In the genomic region with DNA sequence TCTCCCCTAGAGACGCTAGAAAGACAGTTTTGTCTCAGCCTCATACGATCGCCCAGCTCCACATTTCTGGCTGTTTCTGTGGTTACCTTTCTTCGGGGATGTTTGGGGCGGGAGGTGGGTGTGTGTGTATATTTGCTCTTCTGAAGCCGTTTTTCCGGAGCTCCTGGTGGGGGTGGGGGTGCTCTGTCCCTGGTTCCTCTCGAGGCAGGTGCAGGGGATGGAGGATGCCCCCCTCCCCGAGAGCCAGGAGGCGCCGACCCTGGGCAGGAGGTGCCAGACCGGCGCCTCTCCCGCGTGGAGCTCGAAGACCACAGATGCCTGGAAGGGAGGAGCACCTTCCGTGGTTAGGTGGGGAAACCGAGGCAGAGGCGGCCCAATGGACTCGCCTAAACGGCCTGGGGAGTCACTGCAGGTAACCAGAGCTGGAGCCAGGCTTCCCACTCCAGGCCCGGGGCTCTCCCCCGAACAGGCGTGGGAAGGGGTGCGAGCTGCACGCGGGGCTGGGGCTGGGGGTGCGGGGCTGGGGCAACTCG, we compare ENCODE assay signal across 1 cellular context.
TF ChIP-seq lines count a peak whose summit lies in the region.

No MANE protein-coding gene starts in this region.

TF ChIP-seq in HepG2, 621 proteins besides CTCF, POLR2A, EP300 and RAD21 (continues in another document):
- TF ChIP-seq ZNF501 (CRISPR knock-in tag; IDR thresholded peaks at IDR 0.05) (no peak), ZNF138 (CRISPR knock-in tag; IDR thresholded peaks at IDR 0.05; ENCODE audit: low read depth) (no peak), ZNF543 (CRISPR knock-in tag; IDR thresholded peaks at IDR 0.05) (no peak), ZNF562 (CRISPR knock-in tag; IDR thresholded peaks at IDR 0.05; ENCODE audit: borderline replicate concordance) (no peak), PAX8 (CRISPR knock-in tag; IDR thresholded peaks at IDR 0.05; ENCODE audit: borderline replicate concordance) (0 out of 2 replicates have a peak, but pooled peaks have one; percentile 41), RARG (CRISPR knock-in tag; IDR thresholded peaks at IDR 0.05; ENCODE audit: low read depth) (no peak), GABPA (IDR thresholded peaks at IDR 0.05; ENCODE audit: low read depth, low read length) (no peak), GABPA (CRISPR knock-in tag; IDR thresholded peaks at IDR 0.05; ENCODE audit: low read depth) (no peak; the same call in 1 of the 2 replicates), FOSL2 (CRISPR knock-in tag; IDR thresholded peaks at IDR 0.05) (no peak; the same call in 1 of the 2 replicates), ZEB1 (IDR thresholded peaks at IDR 0.05; ENCODE audit: insufficient replicate concordance, low read depth) (peak; percentile 78), GATAD1 (CRISPR knock-in tag; IDR thresholded peaks at IDR 0.05) (peak; percentile 9; the same call in 1 of the 2 replicates), PPARG (CRISPR knock-in tag; conservative IDR thresholded peaks at IDR 0.05) (no peak), ARNT (IDR thresholded peaks at IDR 0.05) (no peak), SPEN (CRISPR knock-in tag; IDR thresholded peaks at IDR 0.05; ENCODE audit: low read depth) (no peak), RBM39 (IDR thresholded peaks at IDR 0.05; ENCODE audit: low read depth, low read length, poor library complexity, severe bottlenecking) (peak; percentile 19), NAIF1 (CRISPR knock-in tag; IDR thresholded peaks at IDR 0.05; ENCODE audit: borderline replicate concordance) (no peak), ZNF558 (CRISPR knock-in tag; IDR thresholded peaks at IDR 0.05; ENCODE audit: borderline replicate concordance) (no peak), ZNF205 (CRISPR knock-in tag; IDR thresholded peaks at IDR 0.05) (no peak), IKZF4 (CRISPR knock-in tag; IDR thresholded peaks at IDR 0.05; ENCODE audit: borderline replicate concordance, low read depth, not compliant biosample characterization) (peak; percentile 32), KLF11 (CRISPR knock-in tag; IDR thresholded peaks at IDR 0.05) (no peak), RBAK (CRISPR knock-in tag; IDR thresholded peaks at IDR 0.05) (no peak), ZNF547 (CRISPR knock-in tag; IDR thresholded peaks at IDR 0.05) (peak; percentile 21; the same call in 1 of the 2 replicates), NR2F1 (CRISPR knock-in tag; IDR thresholded peaks at IDR 0.05) (no peak), REPIN1 (CRISPR knock-in tag; IDR thresholded peaks at IDR 0.05; ENCODE audit: borderline replicate concordance, low read depth) (peak; percentile 9; the same call in 1 of the 2 replicates), TCF7 (IDR thresholded peaks at IDR 0.05; ENCODE audit: low read depth) (no peak), ZZZ3 (CRISPR knock-in tag; IDR thresholded peaks at IDR 0.05; ENCODE audit: borderline replicate concordance) (no peak; the same call in 1 of the 2 replicates), ZSCAN22 (CRISPR knock-in tag; IDR thresholded peaks at IDR 0.05) (no peak), KLF12 (CRISPR knock-in tag; IDR thresholded peaks at IDR 0.05; ENCODE audit: borderline replicate concordance) (no peak; the same call in 1 of the 2 replicates), FIP1L1 (IDR thresholded peaks at IDR 0.05; ENCODE audit: borderline replicate concordance, insufficient read depth, low read depth, low read length) (no peak), ZSCAN21 (CRISPR knock-in tag; IDR thresholded peaks at IDR 0.05; ENCODE audit: borderline replicate concordance) (no peak; the same call in 1 of the 2 replicates), ZNF484 (CRISPR knock-in tag; IDR thresholded peaks at IDR 0.05; ENCODE audit: borderline replicate concordance, low read depth) (no peak; the same call in 1 of the 2 replicates), NBN (conservative IDR thresholded peaks at IDR 0.05) (no peak)
- TF ChIP-seq, protein P1, sequence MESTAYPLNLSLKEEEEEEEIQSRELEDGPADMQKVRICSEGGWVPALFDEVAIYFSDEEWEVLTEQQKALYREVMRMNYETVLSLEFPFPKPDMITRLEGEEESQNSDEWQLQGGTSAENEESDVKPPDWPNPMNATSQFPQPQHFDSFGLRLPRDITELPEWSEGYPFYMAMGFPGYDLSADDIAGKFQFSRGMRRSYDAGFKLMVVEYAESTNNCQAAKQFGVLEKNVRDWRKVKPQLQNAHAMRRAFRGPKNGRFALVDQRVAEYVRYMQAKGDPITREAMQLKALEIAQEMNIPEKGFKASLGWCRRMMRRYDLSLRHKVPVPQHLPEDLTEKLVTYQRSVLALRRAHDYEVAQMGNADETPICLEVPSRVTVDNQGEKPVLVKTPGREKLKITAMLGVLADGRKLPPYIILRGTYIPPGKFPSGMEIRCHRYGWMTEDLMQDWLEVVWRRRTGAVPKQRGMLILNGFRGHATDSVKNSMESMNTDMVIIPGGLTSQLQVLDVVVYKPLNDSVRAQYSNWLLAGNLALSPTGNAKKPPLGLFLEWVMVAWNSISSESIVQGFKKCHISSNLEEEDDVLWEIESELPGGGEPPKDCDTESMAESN (CRISPR knock-in tag; conservative IDR thresholded peaks at IDR 0.05) = peak; percentile 23
- TF ChIP-seq, protein P2, sequence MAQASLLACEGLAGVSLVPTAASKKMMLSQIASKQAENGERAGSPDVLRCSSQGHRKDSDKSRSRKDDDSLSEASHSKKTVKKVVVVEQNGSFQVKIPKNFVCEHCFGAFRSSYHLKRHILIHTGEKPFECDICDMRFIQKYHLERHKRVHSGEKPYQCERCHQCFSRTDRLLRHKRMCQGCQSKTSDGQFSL (CRISPR knock-in tag; IDR thresholded peaks at IDR 0.05) = peak; percentile 70; the same call in 1 of the 2 replicates
- TF ChIP-seq, protein P3, sequence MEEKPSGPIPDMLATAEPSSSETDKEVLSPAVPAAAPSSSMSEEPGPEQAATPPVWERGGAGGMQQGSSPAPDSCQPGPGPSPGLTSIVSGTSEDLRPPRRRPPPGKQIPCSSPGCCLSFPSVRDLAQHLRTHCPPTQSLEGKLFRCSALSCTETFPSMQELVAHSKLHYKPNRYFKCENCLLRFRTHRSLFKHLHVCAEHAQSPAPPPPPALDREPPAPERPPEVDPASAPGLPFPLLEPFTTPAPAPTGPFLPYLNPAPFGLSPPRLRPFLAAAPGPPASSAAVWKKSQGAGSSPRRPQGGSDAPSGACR (CRISPR knock-in tag; IDR thresholded peaks at IDR 0.05) = no peak; the same call in none of the 2 replicates
- TF ChIP-seq, protein P4, sequence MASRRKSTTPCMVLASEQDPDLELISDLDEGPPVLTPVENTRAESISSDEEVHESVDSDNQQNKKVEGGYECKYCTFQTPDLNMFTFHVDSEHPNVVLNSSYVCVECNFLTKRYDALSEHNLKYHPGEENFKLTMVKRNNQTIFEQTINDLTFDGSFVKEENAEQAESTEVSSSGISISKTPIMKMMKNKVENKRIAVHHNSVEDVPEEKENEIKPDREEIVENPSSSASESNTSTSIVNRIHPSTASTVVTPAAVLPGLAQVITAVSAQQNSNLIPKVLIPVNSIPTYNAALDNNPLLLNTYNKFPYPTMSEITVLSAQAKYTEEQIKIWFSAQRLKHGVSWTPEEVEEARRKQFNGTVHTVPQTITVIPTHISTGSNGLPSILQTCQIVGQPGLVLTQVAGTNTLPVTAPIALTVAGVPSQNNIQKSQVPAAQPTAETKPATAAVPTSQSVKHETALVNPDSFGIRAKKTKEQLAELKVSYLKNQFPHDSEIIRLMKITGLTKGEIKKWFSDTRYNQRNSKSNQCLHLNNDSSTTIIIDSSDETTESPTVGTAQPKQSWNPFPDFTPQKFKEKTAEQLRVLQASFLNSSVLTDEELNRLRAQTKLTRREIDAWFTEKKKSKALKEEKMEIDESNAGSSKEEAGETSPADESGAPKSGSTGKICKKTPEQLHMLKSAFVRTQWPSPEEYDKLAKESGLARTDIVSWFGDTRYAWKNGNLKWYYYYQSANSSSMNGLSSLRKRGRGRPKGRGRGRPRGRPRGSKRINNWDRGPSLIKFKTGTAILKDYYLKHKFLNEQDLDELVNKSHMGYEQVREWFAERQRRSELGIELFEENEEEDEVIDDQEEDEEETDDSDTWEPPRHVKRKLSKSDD (CRISPR knock-in tag; IDR thresholded peaks at IDR 0.05; ENCODE audit: low read depth) = no peak
- TF ChIP-seq, protein P5, sequence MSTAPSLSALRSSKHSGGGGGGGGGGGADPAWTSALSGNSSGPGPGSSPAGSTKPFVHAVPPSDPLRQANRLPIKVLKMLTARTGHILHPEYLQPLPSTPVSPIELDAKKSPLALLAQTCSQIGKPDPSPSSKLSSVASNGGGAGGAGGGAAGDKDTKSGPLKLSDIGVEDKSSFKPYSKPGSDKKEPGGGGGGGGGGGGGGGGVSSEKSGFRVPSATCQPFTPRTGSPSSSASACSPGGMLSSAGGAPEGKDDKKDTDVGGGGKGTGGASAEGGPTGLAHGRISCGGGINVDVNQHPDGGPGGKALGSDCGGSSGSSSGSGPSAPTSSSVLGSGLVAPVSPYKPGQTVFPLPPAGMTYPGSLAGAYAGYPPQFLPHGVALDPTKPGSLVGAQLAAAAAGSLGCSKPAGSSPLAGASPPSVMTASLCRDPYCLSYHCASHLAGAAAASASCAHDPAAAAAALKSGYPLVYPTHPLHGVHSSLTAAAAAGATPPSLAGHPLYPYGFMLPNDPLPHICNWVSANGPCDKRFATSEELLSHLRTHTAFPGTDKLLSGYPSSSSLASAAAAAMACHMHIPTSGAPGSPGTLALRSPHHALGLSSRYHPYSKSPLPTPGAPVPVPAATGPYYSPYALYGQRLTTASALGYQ (CRISPR knock-in tag; IDR thresholded peaks at IDR 0.05) = 0 out of 2 replicates have a peak, but pooled peaks have one; percentile 9
- TF ChIP-seq, protein P6, sequence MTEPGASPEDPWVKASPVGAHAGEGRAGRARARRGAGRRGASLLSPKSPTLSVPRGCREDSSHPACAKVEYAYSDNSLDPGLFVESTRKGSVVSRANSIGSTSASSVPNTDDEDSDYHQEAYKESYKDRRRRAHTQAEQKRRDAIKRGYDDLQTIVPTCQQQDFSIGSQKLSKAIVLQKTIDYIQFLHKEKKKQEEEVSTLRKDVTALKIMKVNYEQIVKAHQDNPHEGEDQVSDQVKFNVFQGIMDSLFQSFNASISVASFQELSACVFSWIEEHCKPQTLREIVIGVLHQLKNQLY (CRISPR knock-in tag; IDR thresholded peaks at IDR 0.05) = no peak
- TF ChIP-seq, protein P7, sequence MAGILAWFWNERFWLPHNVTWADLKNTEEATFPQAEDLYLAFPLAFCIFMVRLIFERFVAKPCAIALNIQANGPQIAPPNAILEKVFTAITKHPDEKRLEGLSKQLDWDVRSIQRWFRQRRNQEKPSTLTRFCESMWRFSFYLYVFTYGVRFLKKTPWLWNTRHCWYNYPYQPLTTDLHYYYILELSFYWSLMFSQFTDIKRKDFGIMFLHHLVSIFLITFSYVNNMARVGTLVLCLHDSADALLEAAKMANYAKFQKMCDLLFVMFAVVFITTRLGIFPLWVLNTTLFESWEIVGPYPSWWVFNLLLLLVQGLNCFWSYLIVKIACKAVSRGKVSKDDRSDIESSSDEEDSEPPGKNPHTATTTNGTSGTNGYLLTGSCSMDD (CRISPR knock-in tag; IDR thresholded peaks at IDR 0.05) = no peak
- TF ChIP-seq, protein P8, sequence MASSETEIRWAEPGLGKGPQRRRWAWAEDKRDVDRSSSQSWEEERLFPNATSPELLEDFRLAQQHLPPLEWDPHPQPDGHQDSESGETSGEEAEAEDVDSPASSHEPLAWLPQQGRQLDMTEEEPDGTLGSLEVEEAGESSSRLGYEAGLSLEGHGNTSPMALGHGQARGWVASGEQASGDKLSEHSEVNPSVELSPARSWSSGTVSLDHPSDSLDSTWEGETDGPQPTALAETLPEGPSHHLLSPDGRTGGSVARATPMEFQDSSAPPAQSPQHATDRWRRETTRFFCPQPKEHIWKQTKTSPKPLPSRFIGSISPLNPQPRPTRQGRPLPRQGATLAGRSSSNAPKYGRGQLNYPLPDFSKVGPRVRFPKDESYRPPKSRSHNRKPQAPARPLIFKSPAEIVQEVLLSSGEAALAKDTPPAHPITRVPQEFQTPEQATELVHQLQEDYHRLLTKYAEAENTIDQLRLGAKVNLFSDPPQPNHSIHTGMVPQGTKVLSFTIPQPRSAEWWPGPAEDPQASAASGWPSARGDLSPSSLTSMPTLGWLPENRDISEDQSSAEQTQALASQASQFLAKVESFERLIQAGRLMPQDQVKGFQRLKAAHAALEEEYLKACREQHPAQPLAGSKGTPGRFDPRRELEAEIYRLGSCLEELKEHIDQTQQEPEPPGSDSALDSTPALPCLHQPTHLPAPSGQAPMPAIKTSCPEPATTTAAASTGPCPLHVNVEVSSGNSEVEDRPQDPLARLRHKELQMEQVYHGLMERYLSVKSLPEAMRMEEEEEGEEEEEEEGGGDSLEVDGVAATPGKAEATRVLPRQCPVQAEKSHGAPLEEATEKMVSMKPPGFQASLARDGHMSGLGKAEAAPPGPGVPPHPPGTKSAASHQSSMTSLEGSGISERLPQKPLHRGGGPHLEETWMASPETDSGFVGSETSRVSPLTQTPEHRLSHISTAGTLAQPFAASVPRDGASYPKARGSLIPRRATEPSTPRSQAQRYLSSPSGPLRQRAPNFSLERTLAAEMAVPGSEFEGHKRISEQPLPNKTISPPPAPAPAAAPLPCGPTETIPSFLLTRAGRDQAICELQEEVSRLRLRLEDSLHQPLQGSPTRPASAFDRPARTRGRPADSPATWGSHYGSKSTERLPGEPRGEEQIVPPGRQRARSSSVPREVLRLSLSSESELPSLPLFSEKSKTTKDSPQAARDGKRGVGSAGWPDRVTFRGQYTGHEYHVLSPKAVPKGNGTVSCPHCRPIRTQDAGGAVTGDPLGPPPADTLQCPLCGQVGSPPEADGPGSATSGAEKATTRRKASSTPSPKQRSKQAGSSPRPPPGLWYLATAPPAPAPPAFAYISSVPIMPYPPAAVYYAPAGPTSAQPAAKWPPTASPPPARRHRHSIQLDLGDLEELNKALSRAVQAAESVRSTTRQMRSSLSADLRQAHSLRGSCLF (CRISPR knock-in tag; IDR thresholded peaks at IDR 0.05; ENCODE audit: borderline replicate concordance) = no peak
- TF ChIP-seq, protein P9, sequence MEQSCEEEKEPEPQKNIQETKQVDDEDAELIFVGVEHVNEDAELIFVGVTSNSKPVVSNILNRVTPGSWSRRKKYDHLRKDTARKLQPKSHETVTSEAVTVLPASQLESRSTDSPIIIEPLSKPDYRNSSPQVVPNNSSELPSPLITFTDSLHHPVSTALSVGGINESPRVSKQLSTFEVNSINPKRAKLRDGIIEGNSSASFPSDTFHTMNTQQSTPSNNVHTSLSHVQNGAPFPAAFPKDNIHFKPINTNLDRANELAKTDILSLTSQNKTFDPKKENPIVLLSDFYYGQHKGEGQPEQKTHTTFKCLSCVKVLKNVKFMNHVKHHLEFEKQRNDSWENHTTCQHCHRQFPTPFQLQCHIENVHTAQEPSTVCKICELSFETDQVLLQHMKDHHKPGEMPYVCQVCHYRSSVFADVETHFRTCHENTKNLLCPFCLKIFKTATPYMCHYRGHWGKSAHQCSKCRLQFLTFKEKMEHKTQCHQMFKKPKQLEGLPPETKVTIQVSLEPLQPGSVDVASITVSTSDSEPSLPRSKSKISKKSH (CRISPR knock-in tag; IDR thresholded peaks at IDR 0.05; ENCODE audit: borderline replicate concordance) = 0 out of 2 replicates have a peak, but pooled peaks have one; percentile 3
- TF ChIP-seq, protein P10, sequence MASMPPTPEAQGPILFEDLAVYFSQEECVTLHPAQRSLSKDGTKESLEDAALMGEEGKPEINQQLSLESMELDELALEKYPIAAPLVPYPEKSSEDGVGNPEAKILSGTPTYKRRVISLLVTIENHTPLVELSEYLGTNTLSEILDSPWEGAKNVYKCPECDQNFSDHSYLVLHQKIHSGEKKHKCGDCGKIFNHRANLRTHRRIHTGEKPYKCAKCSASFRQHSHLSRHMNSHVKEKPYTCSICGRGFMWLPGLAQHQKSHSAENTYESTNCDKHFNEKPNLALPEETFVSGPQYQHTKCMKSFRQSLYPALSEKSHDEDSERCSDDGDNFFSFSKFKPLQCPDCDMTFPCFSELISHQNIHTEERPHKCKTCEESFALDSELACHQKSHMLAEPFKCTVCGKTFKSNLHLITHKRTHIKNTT (CRISPR knock-in tag; IDR thresholded peaks at IDR 0.05) = no peak
